Comparison of ENCODE assay signal across 11 cellular contexts in genomic region chr4:70927502-70928139, GRCh38. TPM values are rescaled to one million over a fixed set of nuclear protein-coding genes. Genes with fewer than 3 reads are reported as not detected.
A peak's percentile ranks its signal among the peaks of the same experiment; 100 is the strongest.
DNase-seq lines count a peak whose midpoint lies in the region; ATAC-seq lines count a peak whose summit lies in the region.
"Had no signal": no experiment of that assay in that cellular context is flagged by ENCODE, and none has a peak within 500 bp of the region (broad histone marks: within the 10 kb centered on the region; RNA-seq: fewer than 3 reads in every experiment).

No MANE protein-coding gene starts in this region.

- H3K4me3 Mint-ChIP-seq in activated T-cell treated with anti-CD3 and anti-CD28 coated beads, Interleukin-2, amount 50 U/mL, for 72 hours = peak overlapping the region; percentile 55 to 68

- peak; percentile 41 for ATAC-seq in HG03039 (IDR thresholded peaks at IDR 0.05; ENCODE audit: unreplicated experiment)
- ATAC-seq in activated T-cell treated with anti-CD3 and anti-CD28 coated beads, Interleukin-2, amount 50 U/mL, for 72 hours (replicated peaks in 1 of 2) = peak; percentile 57 to 71

- peaks cover 0 to 4% of the 10 kb centered on the region in 2 donors for H3K36me3 Mint-ChIP-seq in activated T-cell treated with anti-CD3 and anti-CD28 coated beads, Interleukin-2, amount 50 U/mL, for 72 hours (ENCODE audit: insufficient read depth in 2 of 2)

- no peaks in the 10 kb centered on the region for H3K27me3 Mint-ChIP-seq in activated T-cell treated with anti-CD3 and anti-CD28 coated beads, Interleukin-2, amount 50 U/mL, for 72 hours (ENCODE audit: low read depth)

- no peaks in the 10 kb centered on the region for H3K9me3 Mint-ChIP-seq in activated T-cell treated with anti-CD3 and anti-CD28 coated beads, Interleukin-2, amount 50 U/mL, for 72 hours

- peak; percentile 6 for DNase-seq in stimulated activated CD4-positive, alpha-beta T cell treated with anti-CD3 and anti-CD28 coated beads, Interleukin-4, amount 100 ng/mL, for 24 hours
- DNase-seq in stimulated activated CD4-positive, alpha-beta T cell treated with anti-CD3 and anti-CD28 coated beads, Interleukin-2, amount 100 ng/mL, for 48 hours = no peak
- peak; percentile 35 to 39 for DNase-seq in activated T-cell treated with anti-CD3 and anti-CD28 coated beads, Interleukin-2, amount 50 U/mL, for 72 hours
- no peak for DNase-seq in NCI-H1048 (lab: John Stamatoyannopoulos, UW)
- DNase-seq in NCI-H345 treated with DMSO at 0.1 percent for 48 hours (lab: John Stamatoyannopoulos, UW; ENCODE audit: unreplicated experiment) = no peak
- DNase-seq in RPMI8226 = no peak
- no peak for DNase-seq in RKO (ENCODE audit: low spot score)
- DNase-seq: brain microvascular endothelial cell, DMS79 treated with DMSO at 0.1 percent for 48 hours, NCI-H2107 had no signal

- peaks cover 62% of the 10 kb centered on the region for H3K4me1 Mint-ChIP-seq in activated T-cell treated with anti-CD3 and anti-CD28 coated beads, Interleukin-2, amount 50 U/mL, for 72 hours (ENCODE audit: low read depth)

- H3K27ac Mint-ChIP-seq in activated T-cell treated with anti-CD3 and anti-CD28 coated beads, Interleukin-2, amount 50 U/mL, for 72 hours = peak overlapping the region; percentile 0

RNA-seq across cellular contexts. Expression of gene MOB1B, which starts 25.5 kb away (rescaled TPM):
- total RNA-seq in activated T-cell treated with anti-CD3 and anti-CD28 coated beads, Interleukin-2, amount 50 U/mL, for 72 hours = 10 to 100 TPM; 27.6 to 34.3 TPM

Comparison
In these comparisons a context has a peak if more than half of its experiments do, and no peak if none do; other contexts are left out.
1. DNase-seq: peak in stimulated activated CD4-positive, alpha-beta T cell treated with anti-CD3 and anti-CD28 coated beads, Interleukin-4, amount 100 ng/mL, for 24 hours (single experiment) and activated T-cell treated with anti-CD3 and anti-CD28 coated beads, Interleukin-2, amount 50 U/mL, for 72 hours (2 of 2); none in stimulated activated CD4-positive, alpha-beta T cell treated with anti-CD3 and anti-CD28 coated beads, Interleukin-2, amount 100 ng/mL, for 48 hours (0 of 2), NCI-H1048 (single experiment), NCI-H345 treated with DMSO at 0.1 percent for 48 hours (single experiment), RPMI8226 (single experiment) and RKO (single experiment).